ENCODE assay signal across 18 cellular contexts in genomic region chr12:67202344-67203012, GRCh38.
DNase-seq lines count a peak whose midpoint lies in the region; ATAC-seq and TF ChIP-seq lines count a peak whose summit lies in the region.
"Had no signal": no experiment of that assay in that cellular context is flagged by ENCODE, and none has a peak within 500 bp of the region (broad histone marks: within the 10 kb centered on the region; RNA-seq: fewer than 3 reads in every experiment).

No MANE protein-coding gene starts in this region.

- H3K36me3 ChIP-seq in tibial nerve = no peaks in the 10 kb centered on the region
- H3K36me3 ChIP-seq: BLaER1 treated with 17β-estradiol and CSF1 and Interleukin-3, amounts not matched to agents 10 nM and 100 nM; cardiac muscle cell; gastrocnemius medialis; SJSA1 had no signal

- H3K9me3 ChIP-seq in tibial nerve = no peaks in the 10 kb centered on the region
- H3K9me3 ChIP-seq: BLaER1 treated with 17β-estradiol and CSF1 and Interleukin-3, amounts not matched to agents 10 nM and 100 nM; gastrocnemius medialis; SJSA1 had no signal

- 77 to 82% methylated on average over 7 of the region's 7 CpGs for WGBS in tibial nerve, 2 donors

- ATAC-seq in GM18858 (IDR thresholded peaks at IDR 0.05; ENCODE audit: unreplicated experiment) (peak; percentile 87), GM21367 (IDR thresholded peaks at IDR 0.05; ENCODE audit: unreplicated experiment) (peak; percentile 92), HG02884 (IDR thresholded peaks at IDR 0.05; ENCODE audit: unreplicated experiment) (peak; percentile 84), HG03575 (IDR thresholded peaks at IDR 0.05; ENCODE audit: extremely low read depth, insufficient number of reproducible peaks, low FRiP score, unreplicated experiment) (peak; percentile 93), GM21360 (IDR thresholded peaks at IDR 0.05; ENCODE audit: unreplicated experiment) (no peak)
- ATAC-seq: gastrocnemius medialis had no signal

- no peak overlapping the region for H3K4me3 Mint-ChIP-seq in activated naive CD8-positive, alpha-beta T cell treated with anti-CD3 and anti-CD28 coated beads for 36 hours
- H3K4me3 Mint-ChIP-seq: activated naive CD4-positive, alpha-beta T cell treated with anti-CD3 and anti-CD28 coated beads, Interleukin-2, amount 10 ng/mL, durations not matched to agents 7 days and 5 days; endodermal cell had no signal

- no peak for TF ChIP-seq POLR2A in tibial nerve (IDR thresholded peaks at IDR 0.05)

- DNase-seq in activated naive CD8-positive, alpha-beta T cell treated with anti-CD3 and anti-CD28 coated beads for 36 hours = no peak
- DNase-seq in NCI-H1417 treated with DMSO at 0.1 percent for 48 hours (lab: John Stamatoyannopoulos, UW) (no peak), tibial nerve (ENCODE audit: low spot score in 2 of 2) (no peak)
- DNase-seq: activated naive CD4-positive, alpha-beta T cell treated with anti-CD3 and anti-CD28 coated beads, Interleukin-2, amount 10 ng/mL, durations not matched to agents 7 days and 5 days; EL; endodermal cell; gastrocnemius medialis; KBM-7; NCI-H2029; occipital lobe had no signal

- no peak for TF ChIP-seq EP300 in tibial nerve (IDR thresholded peaks at IDR 0.05)

- no peak overlapping the region for H3K4me3 ChIP-seq in tibial nerve
- H3K4me3 ChIP-seq: BLaER1 treated with 17β-estradiol and CSF1 and Interleukin-3, amounts not matched to agents 10 nM and 100 nM; cardiac muscle cell; gastrocnemius medialis; SJSA1 had no signal

- no peaks in the 10 kb centered on the region for H3K36me3 Mint-ChIP-seq in activated naive CD8-positive, alpha-beta T cell treated with anti-CD3 and anti-CD28 coated beads for 36 hours
- H3K36me3 Mint-ChIP-seq: activated naive CD4-positive, alpha-beta T cell treated with anti-CD3 and anti-CD28 coated beads, Interleukin-2, amount 10 ng/mL, durations not matched to agents 7 days and 5 days had no signal

- no peak for TF ChIP-seq CTCF in tibial nerve (IDR thresholded peaks at IDR 0.05)

- H3K27me3 ChIP-seq in tibial nerve = no peaks in the 10 kb centered on the region
- H3K27me3 ChIP-seq: BLaER1 treated with 17β-estradiol and CSF1 and Interleukin-3, amounts not matched to agents 10 nM and 100 nM; cardiac muscle cell; gastrocnemius medialis; SJSA1 had no signal

- H3K27ac ChIP-seq in tibial nerve = no peak overlapping the region
- H3K27ac ChIP-seq: BLaER1 treated with 17β-estradiol and CSF1 and Interleukin-3, amounts not matched to agents 10 nM and 100 nM; cardiac muscle cell; gastrocnemius medialis; SJSA1 had no signal

- H3K27me3 Mint-ChIP-seq in activated naive CD8-positive, alpha-beta T cell treated with anti-CD3 and anti-CD28 coated beads for 36 hours = peaks cover 36% of the 10 kb centered on the region
- H3K27me3 Mint-ChIP-seq: activated naive CD4-positive, alpha-beta T cell treated with anti-CD3 and anti-CD28 coated beads, Interleukin-2, amount 10 ng/mL, durations not matched to agents 7 days and 5 days had no signal

- no peak overlapping the region for H3K27ac Mint-ChIP-seq in activated naive CD8-positive, alpha-beta T cell treated with anti-CD3 and anti-CD28 coated beads for 36 hours
- H3K27ac Mint-ChIP-seq: activated naive CD4-positive, alpha-beta T cell treated with anti-CD3 and anti-CD28 coated beads, Interleukin-2, amount 10 ng/mL, durations not matched to agents 7 days and 5 days; endodermal cell had no signal

- H3K4me1 ChIP-seq in tibial nerve = no peaks in the 10 kb centered on the region
- H3K4me1 ChIP-seq: BLaER1 treated with 17β-estradiol and CSF1 and Interleukin-3, amounts not matched to agents 10 nM and 100 nM; gastrocnemius medialis had no signal

- H3K4me1 Mint-ChIP-seq in activated naive CD8-positive, alpha-beta T cell treated with anti-CD3 and anti-CD28 coated beads for 36 hours = peaks cover 6% of the 10 kb centered on the region
- H3K4me1 Mint-ChIP-seq: activated naive CD4-positive, alpha-beta T cell treated with anti-CD3 and anti-CD28 coated beads, Interleukin-2, amount 10 ng/mL, durations not matched to agents 7 days and 5 days had no signal

- no peaks in the 10 kb centered on the region for H3K9me3 Mint-ChIP-seq in activated naive CD8-positive, alpha-beta T cell treated with anti-CD3 and anti-CD28 coated beads for 36 hours
- H3K9me3 Mint-ChIP-seq: activated naive CD4-positive, alpha-beta T cell treated with anti-CD3 and anti-CD28 coated beads, Interleukin-2, amount 10 ng/mL, durations not matched to agents 7 days and 5 days; endodermal cell had no signal
